18 cellular contexts compared by ENCODE assay signal in the genomic region with DNA sequence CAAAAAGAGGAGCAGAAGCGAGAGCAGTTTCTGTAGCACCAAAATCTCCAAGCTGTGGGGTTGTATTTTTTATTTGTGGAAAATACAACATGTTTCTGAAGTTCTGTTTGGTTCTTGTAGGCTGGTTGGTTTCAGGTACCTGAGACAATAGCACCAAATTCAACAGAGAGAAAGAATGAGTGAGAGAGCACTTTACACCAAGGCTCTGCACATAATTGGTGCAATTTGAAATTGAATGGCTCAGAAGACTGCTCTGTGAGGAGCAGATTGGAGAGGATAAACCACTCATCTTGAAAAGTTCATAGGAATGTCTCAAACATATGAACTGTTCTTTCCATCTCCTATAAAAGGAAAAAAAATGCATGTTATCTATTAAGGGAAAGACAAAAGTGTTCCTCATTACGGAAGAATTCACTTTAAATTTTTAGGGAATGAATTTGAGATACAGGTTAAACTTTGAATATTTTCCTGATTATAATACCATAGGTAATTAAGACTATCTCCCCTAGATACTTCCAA.
DNase-seq lines count a peak whose midpoint lies in the region; ATAC-seq and TF ChIP-seq lines count a peak whose summit lies in the region.
"Had no signal": no experiment of that assay in that cellular context is flagged by ENCODE, and none has a peak within 500 bp of the region (broad histone marks: within the 10 kb centered on the region; RNA-seq: fewer than 3 reads in every experiment).

No MANE protein-coding gene starts in this region.

- intact Hi-C loops in heart left ventricle (cut with DNase I) = loop anchor here in 4 of 10 donors (10.0 kb wide), 3 partner anchors 107 to 377 kb away; a partner anchor contains a TSS

- H3K27me3 ChIP-seq in cardiac muscle cell = no peaks in the 10 kb centered on the region
- H3K27me3 ChIP-seq in heart left ventricle = no peaks in the 10 kb centered on the region
- no peaks in the 10 kb centered on the region for H3K27me3 ChIP-seq in HUES64 (ENCODE audit: insufficient read depth, low read length)
- H3K27me3 ChIP-seq in endodermal cell (ENCODE audit: control insufficient read depth, insufficient read depth, low read length, poor library complexity, severe bottlenecking) = no peaks in the 10 kb centered on the region

- no peak overlapping the region for H3K4me3 Mint-ChIP-seq in endodermal cell
- H3K4me3 Mint-ChIP-seq in endothelial cell (ENCODE audit: unreplicated experiment) = no peak overlapping the region
- H3K4me3 Mint-ChIP-seq: CD4-positive, CD25-positive, alpha-beta regulatory T cell had no signal

- H3K27me3 Mint-ChIP-seq in endodermal cell (ENCODE audit: insufficient read depth) (no peaks in the 10 kb centered on the region), endothelial cell (ENCODE audit: unreplicated experiment) (no peaks in the 10 kb centered on the region)
- H3K27me3 Mint-ChIP-seq: CD4-positive, CD25-positive, alpha-beta regulatory T cell had no signal

- ATAC-seq in heart left ventricle (no peak), HG03460 (IDR thresholded peaks at IDR 0.05; ENCODE audit: unreplicated experiment) (no peak)

- WGBS in heart left ventricle, 4 donors = 96 to 98% (median 98%) methylated on average over 2 of the region's 2 CpGs
- WGBS in HUES64 = 58% methylated on average over 1 of the region's 2 CpGs
- 100% methylated on average over 1 of the region's 2 CpGs; no CpG with 5 or more reads in 1 of the 2 experiments for WGBS in endodermal cell (ENCODE audit: insufficient coverage in 1 of 2, insufficient read length in 1 of 2), 2 experiments

- H3K36me3 Mint-ChIP-seq in endodermal cell (ENCODE audit: low read depth) (peaks cover 2% of the 10 kb centered on the region), endothelial cell (ENCODE audit: low read depth, unreplicated experiment) (no peaks in the 10 kb centered on the region)

- no peak overlapping the region for H3K4me3 ChIP-seq in cardiac muscle cell
- H3K4me3 ChIP-seq in heart left ventricle = no peak overlapping the region
- H3K4me3 ChIP-seq in HUES64 (ENCODE audit: low read length) = no peak overlapping the region
- no peak overlapping the region for H3K4me3 ChIP-seq in endodermal cell (ENCODE audit: low read length)
- H3K4me3 ChIP-seq: SK-N-MC had no signal

- H3K27ac Mint-ChIP-seq in endodermal cell = peak overlapping the region; percentile 49
- H3K27ac Mint-ChIP-seq in endothelial cell (ENCODE audit: unreplicated experiment) = no peak overlapping the region

- H3K9me3 ChIP-seq in cardiac muscle cell (ENCODE audit: low read depth) (no peaks in the 10 kb centered on the region), heart left ventricle (no peaks in the 10 kb centered on the region), HUES64 (ENCODE audit: insufficient read depth, low read depth, low read length) (no peaks in the 10 kb centered on the region), endodermal cell (ENCODE audit: control insufficient read depth, low read length) (no peaks in the 10 kb centered on the region)

- H3K4me1 ChIP-seq in cardiac muscle cell (ENCODE audit: low read depth) = peaks cover 48% of the 10 kb centered on the region
- H3K4me1 ChIP-seq in heart left ventricle = peaks cover 0 to 2% (median 0%) of the 10 kb centered on the region in 12 donors
- H3K4me1 ChIP-seq in HUES64 (ENCODE audit: insufficient read depth, low read length) = peaks cover 34% of the 10 kb centered on the region
- H3K4me1 ChIP-seq in endodermal cell (ENCODE audit: control insufficient read depth, insufficient read depth, low read length) = peaks cover 10% of the 10 kb centered on the region

- H3K4me1 Mint-ChIP-seq in endodermal cell (peaks cover 62% of the 10 kb centered on the region), endothelial cell (ENCODE audit: unreplicated experiment) (peaks cover 7% of the 10 kb centered on the region)

- no peak overlapping the region for H3K9ac ChIP-seq in HUES64 (ENCODE audit: low read depth, low read length)
- H3K9ac ChIP-seq in endodermal cell (ENCODE audit: extremely low read depth, low read length, poor library complexity, severe bottlenecking) = no peak overlapping the region

- no peaks in the 10 kb centered on the region for H3K36me3 ChIP-seq in cardiac muscle cell
- H3K36me3 ChIP-seq in heart left ventricle = peaks cover 0 to 55% (median 38%) of the 10 kb centered on the region in 9 donors
- peaks cover 10% of the 10 kb centered on the region; the same call in 1 of the 2 replicates for H3K36me3 ChIP-seq in HUES64 (ENCODE audit: insufficient read depth, low read length)
- peaks cover 14% of the 10 kb centered on the region for H3K36me3 ChIP-seq in endodermal cell (ENCODE audit: control insufficient read depth, insufficient read depth, low read length)

- TF ChIP-seq CTCF in cardiac muscle cell (IDR thresholded peaks at IDR 0.05; ENCODE audit: low read depth, low read length) (no peak), heart left ventricle (IDR thresholded peaks at IDR 0.05) (no peak), endodermal cell (conservative IDR thresholded peaks at IDR 0.05) (no peak), endothelial cell (IDR thresholded peaks at IDR 0.05; ENCODE audit: unreplicated experiment) (no peak)

- no peak for TF ChIP-seq POLR2A in heart left ventricle (IDR thresholded peaks at IDR 0.05)

- DNase-seq in cardiac muscle cell (ENCODE audit: low read depth in 1 of 2, low spot score in 1 of 2) (no peak), heart left ventricle (no peak), endodermal cell (no peak), iPS-NIHi11 (ENCODE audit: low spot score) (no peak), endothelial cell (ENCODE audit: low spot score) (no peak), SW480 (ENCODE audit: low spot score) (no peak)
- DNase-seq: CD4-positive, CD25-positive, alpha-beta regulatory T cell; NCI-H1092; NCI-H1417 treated with DMSO at 0.1 percent for 48 hours; NCI-H1694 treated with DMSO at 0.1 percent for 48 hours; NCI-H2081; NCI-H446; NCI-H524 treated with DMSO at 0.1 percent for 48 hours; NCI-H774; SIG-M5 had no signal

- H3K27ac ChIP-seq in cardiac muscle cell (peak overlapping the region; percentile 26), heart left ventricle (no peak overlapping the region), HUES64 (ENCODE audit: low read depth, low read length) (peak overlapping the region; percentile 70), endodermal cell (ENCODE audit: low read depth, low read length) (no peak overlapping the region)
- H3K27ac ChIP-seq: SK-N-MC had no signal

- H3K9me3 Mint-ChIP-seq in endodermal cell (no peaks in the 10 kb centered on the region), endothelial cell (ENCODE audit: unreplicated experiment) (no peaks in the 10 kb centered on the region)
- H3K9me3 Mint-ChIP-seq: CD4-positive, CD25-positive, alpha-beta regulatory T cell had no signal

Comparison
In these comparisons a context has a peak if more than half of its experiments do, and no peak if none do; other contexts are left out.
1. H3K27ac ChIP-seq: peak in cardiac muscle cell (single experiment) and HUES64 (single experiment); none in heart left ventricle (0 of 12) and endodermal cell (single experiment).